Comparison of ENCODE assay signal across 28 cellular contexts in the genomic region with DNA sequence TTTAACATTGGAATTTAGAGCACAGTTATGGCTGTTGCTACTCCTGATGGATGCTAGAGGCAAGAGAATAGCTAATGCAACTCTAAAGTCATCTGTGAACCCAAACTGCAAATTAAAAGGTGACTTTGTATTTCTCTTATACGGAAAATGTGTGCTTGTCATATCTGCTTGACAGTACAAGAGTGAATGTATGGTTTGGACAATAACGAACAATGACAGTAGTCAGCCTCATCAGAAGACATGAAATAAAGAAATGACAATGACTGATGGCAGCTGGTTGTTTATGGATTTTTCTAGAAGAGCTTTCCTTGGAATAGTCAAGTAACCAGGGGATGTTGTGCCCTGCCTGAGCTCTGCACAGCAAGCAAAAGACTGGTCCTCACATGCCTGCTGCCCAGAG.
"Had no signal": no experiment of that assay in that cellular context is flagged by ENCODE, and none has a peak within 500 bp of the region (broad histone marks: within the 10 kb centered on the region; RNA-seq: fewer than 3 reads in every experiment).

No MANE protein-coding gene starts in this region.

- H3K4me1 Mint-ChIP-seq: stimulated activated effector memory CD8-positive, alpha-beta T cell treated with anti-CD3 and anti-CD28 coated beads, Interleukin-12 subunit alpha, Interleukin-12 subunit beta, amount 100 ng/mL, for 72 hours; stimulated activated memory B cell treated with anti-CD40 and anti-IgM and Interleukin-4, amounts not matched to agents 10 μg/mL and 1 μg/mL and 100 μg/mL, for 72 hours; stimulated activated naive B cell treated with anti-CD40 and anti-IgM and Interleukin-4, amounts not matched to agents 10 μg/mL and 1 μg/mL and 100 μg/mL, for 72 hours; stimulated activated naive CD8-positive, alpha-beta T cell treated with anti-CD3 and anti-CD28 coated beads, Interleukin-15, amount 100 ng/mL, for 72 hours had no signal

- H3K4me1 ChIP-seq: stomach, suprapubic skin, testis, thyroid gland, tibial artery, tibial nerve, transverse colon, upper lobe of right lung, uterus had no signal

- DNase-seq: stimulated activated CD4-positive, alpha-beta T cell treated with anti-CD3 and anti-CD28 coated beads, Interleukin-2, amount 100 ng/mL, for 48 hours; stimulated activated CD4-positive, alpha-beta T cell treated with anti-CD3 and anti-CD28 coated beads, Interleukin-4, amount 100 ng/mL, for 1 hour; stimulated activated CD4-positive, alpha-beta T cell treated with anti-CD3 and anti-CD28 coated beads, Interleukin-4, amount 100 ng/mL, for 24 hours; stimulated activated CD4-positive, alpha-beta T cell treated with anti-CD3 and anti-CD28 coated beads, Interleukin-4, amount 100 ng/mL, for 4 hours; stimulated activated CD8-positive, alpha-beta memory T cell treated with anti-CD3 and anti-CD28 coated beads, Interleukin-4, amount 100 ng/mL, for 48 hours; stimulated activated naive B cell treated with anti-CD40 and anti-IgM and Interleukin-4, amounts not matched to agents 10 μg/mL and 1 μg/mL and 100 μg/mL, for 72 hours; stimulated activated naive CD4-positive, alpha-beta T cell; stimulated activated naive CD4-positive, alpha-beta T cell treated with Interleukin-2 at 50 U/mL for 16 hours; stimulated activated naive CD8-positive, alpha-beta T cell treated with anti-CD3 and anti-CD28 coated beads, Interleukin-15, amount 100 ng/mL, for 72 hours; stimulated activated naive CD8-positive, alpha-beta T cell treated with anti-CD3 and anti-CD28 coated beads, Interleukin-15, Interleukin-2, amounts not matched to agents 100 U/mL and 50 U/mL, for 24 hours; stomach; substantia nigra; testis; thyroid gland; tibial artery; transverse colon; trophoblast cell; upper lobe of left lung; upper lobe of right lung; uterus had no signal

- H3K27me3 ChIP-seq: suprapubic skin, testis, thyroid gland, tibial nerve, transverse colon, upper lobe of left lung, upper lobe of right lung had no signal

- H3K9me3 Mint-ChIP-seq: stimulated activated effector memory CD8-positive, alpha-beta T cell treated with anti-CD3 and anti-CD28 coated beads, Interleukin-12 subunit alpha, Interleukin-12 subunit beta, amount 100 ng/mL, for 72 hours; stimulated activated memory B cell treated with anti-CD40 and anti-IgM and Interleukin-4, amounts not matched to agents 10 μg/mL and 1 μg/mL and 100 μg/mL, for 72 hours; stimulated activated naive B cell treated with anti-CD40 and anti-IgM and Interleukin-4, amounts not matched to agents 10 μg/mL and 1 μg/mL and 100 μg/mL, for 72 hours; stimulated activated naive CD8-positive, alpha-beta T cell treated with anti-CD3 and anti-CD28 coated beads, Interleukin-15, amount 100 ng/mL, for 72 hours; stimulated activated naive CD8-positive, alpha-beta T cell treated with anti-CD3 and anti-CD28 coated beads, Interleukin-15, Interleukin-2, amounts not matched to agents 100 ng/mL and 50 ng/mL, for 24 hours; type B pancreatic cell had no signal

- H3K27me3 Mint-ChIP-seq: stimulated activated memory B cell treated with anti-CD40 and anti-IgM and Interleukin-4, amounts not matched to agents 10 μg/mL and 1 μg/mL and 100 μg/mL, for 72 hours had no signal

- H3K36me3 Mint-ChIP-seq: stimulated activated effector memory CD8-positive, alpha-beta T cell treated with anti-CD3 and anti-CD28 coated beads, Interleukin-12 subunit alpha, Interleukin-12 subunit beta, amount 100 ng/mL, for 72 hours; stimulated activated memory B cell treated with anti-CD40 and anti-IgM and Interleukin-4, amounts not matched to agents 10 μg/mL and 1 μg/mL and 100 μg/mL, for 72 hours; stimulated activated naive B cell treated with anti-CD40 and anti-IgM and Interleukin-4, amounts not matched to agents 10 μg/mL and 1 μg/mL and 100 μg/mL, for 72 hours; type B pancreatic cell had no signal

- FAIRE-seq: urothelium cell line had no signal

- H3K27ac ChIP-seq: stomach, suprapubic skin, testis, thoracic aorta, thyroid gland, tibial artery, tibial nerve, transverse colon, upper lobe of left lung, upper lobe of right lung, uterus had no signal

- H3K9me3 ChIP-seq: stomach, suprapubic skin, testis, thoracic aorta, thyroid gland, tibial artery, tibial nerve, transverse colon, upper lobe of left lung, upper lobe of right lung, uterus had no signal

- H3K36me3 ChIP-seq: stomach, suprapubic skin, thoracic aorta, thyroid gland, tibial artery, tibial nerve, transverse colon, upper lobe of left lung, upper lobe of right lung, uterus had no signal

- ATAC-seq: stimulated activated effector memory CD8-positive, alpha-beta T cell treated with anti-CD3 and anti-CD28 coated beads, Interleukin-12 subunit alpha, Interleukin-12 subunit beta, amount 100 ng/mL, for 72 hours; stimulated activated memory B cell treated with anti-CD40 and anti-IgM and Interleukin-4, amounts not matched to agents 10 μg/mL and 1 μg/mL and 100 μg/mL, for 72 hours; stimulated activated naive B cell treated with anti-CD40 and anti-IgM and Interleukin-4, amounts not matched to agents 10 μg/mL and 1 μg/mL and 100 μg/mL, for 72 hours; stimulated activated naive CD8-positive, alpha-beta T cell treated with anti-CD3 and anti-CD28 coated beads, Interleukin-15, amount 100 ng/mL, for 72 hours; stimulated activated naive CD8-positive, alpha-beta T cell treated with anti-CD3 and anti-CD28 coated beads, Interleukin-15, Interleukin-2, amounts not matched to agents 100 U/mL and 50 U/mL, for 24 hours; upper lobe of right lung had no signal

- H3K4me3 ChIP-seq: stomach, suprapubic skin, testis, thoracic aorta, thyroid gland, tibial artery, tibial nerve, transverse colon, upper lobe of left lung, upper lobe of right lung, uterus had no signal

- H3K27ac Mint-ChIP-seq: stimulated activated effector memory CD8-positive, alpha-beta T cell treated with anti-CD3 and anti-CD28 coated beads, Interleukin-12 subunit alpha, Interleukin-12 subunit beta, amount 100 ng/mL, for 72 hours; stimulated activated memory B cell treated with anti-CD40 and anti-IgM and Interleukin-4, amounts not matched to agents 10 μg/mL and 1 μg/mL and 100 μg/mL, for 72 hours; stimulated activated naive B cell treated with anti-CD40 and anti-IgM and Interleukin-4, amounts not matched to agents 10 μg/mL and 1 μg/mL and 100 μg/mL, for 72 hours; stimulated activated naive CD8-positive, alpha-beta T cell treated with anti-CD3 and anti-CD28 coated beads, Interleukin-15, amount 100 ng/mL, for 72 hours; stimulated activated naive CD8-positive, alpha-beta T cell treated with anti-CD3 and anti-CD28 coated beads, Interleukin-15, Interleukin-2, amounts not matched to agents 100 ng/mL and 50 ng/mL, for 24 hours; type B pancreatic cell had no signal

- H3K4me3 Mint-ChIP-seq: stimulated activated effector memory CD8-positive, alpha-beta T cell treated with anti-CD3 and anti-CD28 coated beads, Interleukin-12 subunit alpha, Interleukin-12 subunit beta, amount 100 ng/mL, for 72 hours; stimulated activated memory B cell treated with anti-CD40 and anti-IgM and Interleukin-4, amounts not matched to agents 10 μg/mL and 1 μg/mL and 100 μg/mL, for 72 hours; stimulated activated naive B cell treated with anti-CD40 and anti-IgM and Interleukin-4, amounts not matched to agents 10 μg/mL and 1 μg/mL and 100 μg/mL, for 72 hours; stimulated activated naive CD8-positive, alpha-beta T cell treated with anti-CD3 and anti-CD28 coated beads, Interleukin-15, amount 100 ng/mL, for 72 hours; stimulated activated naive CD8-positive, alpha-beta T cell treated with anti-CD3 and anti-CD28 coated beads, Interleukin-15, Interleukin-2, amounts not matched to agents 100 ng/mL and 50 ng/mL, for 24 hours; type B pancreatic cell had no signal
